In the genomic region with DNA sequence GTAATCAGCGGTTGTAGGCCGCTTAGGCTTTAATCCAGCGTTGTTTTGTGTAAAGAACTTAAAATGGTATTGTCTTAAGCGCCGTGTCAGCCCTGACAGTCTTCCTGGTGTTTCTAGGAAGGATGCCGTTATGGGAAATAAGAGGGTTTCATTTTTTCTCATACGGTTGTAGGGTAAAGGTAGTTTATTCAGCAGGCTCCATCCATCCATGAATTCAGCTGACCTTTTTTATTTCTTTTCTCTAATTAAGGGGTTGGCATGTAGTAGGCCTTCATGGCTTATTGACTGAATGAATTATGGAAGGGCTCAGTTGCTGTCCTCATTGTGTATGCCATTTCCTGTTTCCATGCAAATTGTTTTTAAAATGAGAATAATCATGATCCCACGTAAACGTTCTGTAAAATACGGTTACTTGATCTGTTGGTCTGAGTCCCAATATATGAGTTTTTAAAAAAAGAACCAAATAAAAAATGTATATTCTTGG, we compare ENCODE assay signal across 8 cellular contexts. TPM values are rescaled to one million over a fixed set of nuclear protein-coding genes. Genes with fewer than 3 reads are reported as not detected.
DNase-seq lines count a peak whose midpoint lies in the region; ATAC-seq and TF ChIP-seq lines count a peak whose summit lies in the region.

No MANE protein-coding gene starts in this region.

- H3K27me3 Mint-ChIP-seq in Calu3 (ENCODE audit: unreplicated experiment): no peaks in the 10 kb centered on the region
- H3K27me3 Mint-ChIP-seq in activated naive CD8-positive, alpha-beta T cell: no peaks in the 10 kb centered on the region

- peaks cover 42% of the 10 kb centered on the region for H3K36me3 Mint-ChIP-seq in Calu3 (ENCODE audit: insufficient read depth, unreplicated experiment)
- peaks cover 13% of the 10 kb centered on the region for H3K36me3 Mint-ChIP-seq in activated naive CD8-positive, alpha-beta T cell

- peaks cover 4% of the 10 kb centered on the region for H3K4me1 ChIP-seq in stomach smooth muscle (ENCODE audit: control insufficient read depth, insufficient read depth, low read length)

- no peaks in the 10 kb centered on the region for H3K9me3 ChIP-seq in stomach smooth muscle (ENCODE audit: control insufficient read depth in 2 of 2, low read length in 2 of 2)

- H3K36me3 ChIP-seq in stomach smooth muscle (ENCODE audit: control insufficient read depth in 2 of 2, insufficient read depth in 2 of 2, low read length in 2 of 2): peaks cover 11 to 22% of the 10 kb centered on the region in 2 donors

- TSS peak; percentile 80 for BruUV-seq in Calu3 (replicated peaks; lab: Mats Ljungman, UMichigan)

- H3K9ac ChIP-seq in stomach smooth muscle (ENCODE audit: low read length in 2 of 2): peak overlapping the region; percentile 99

- no peak for ATAC-seq in GM21528 (IDR thresholded peaks at IDR 0.05; ENCODE audit: low FRiP score, unreplicated experiment)

- intact Hi-C loops in Calu3 (cut with micrococcal nuclease; ENCODE audit: unreplicated experiment) (no loop called here), posterior cingulate gyrus (cut with DNase I) (loop anchor here (1.0 to 5.0 kb wide), 2 partner anchors 52 to 249 kb away; no protein-coding TSS in a partner anchor)

- TF ChIP-seq CTCF in Calu3 (IDR thresholded peaks at IDR 0.05; ENCODE audit: unreplicated experiment): no peak

- CTCF ChIA-PET in Calu3 (lab: Charles Lee): no interaction called here

- peak overlapping the region; percentile 98 for H3K4me3 Mint-ChIP-seq in Calu3 (ENCODE audit: low read depth, unreplicated experiment)
- peak overlapping the region; percentile 99 for H3K4me3 Mint-ChIP-seq in activated naive CD8-positive, alpha-beta T cell

- H3K9me3 Mint-ChIP-seq in Calu3 (ENCODE audit: low read depth, unreplicated experiment): no peaks in the 10 kb centered on the region
- no peaks in the 10 kb centered on the region for H3K9me3 Mint-ChIP-seq in activated naive CD8-positive, alpha-beta T cell (ENCODE audit: low read depth)

- H3K4me3 ChIP-seq in stomach smooth muscle (ENCODE audit: low read length in 2 of 2): peak overlapping the region; percentile 99 to 100

- H3K27ac ChIP-seq in stomach smooth muscle (ENCODE audit: low read length): peak overlapping the region; percentile 96

- H3K27me3 ChIP-seq in stomach smooth muscle (ENCODE audit: control insufficient read depth in 1 of 2, insufficient read depth in 2 of 2, low read length in 2 of 2): no peaks in the 10 kb centered on the region

- no peak for DNase-seq in Calu3
- DNase-seq in HS-5 (ENCODE audit: low read depth): peak; percentile 20
- DNase-seq in inferior parietal cortex (ENCODE audit: extremely low spot score): peak; percentile 8
- no peak for DNase-seq in posterior cingulate gyrus
- no peak for DNase-seq in activated gamma-delta T cell (lab: John Stamatoyannopoulos, UW)

- H3K27ac Mint-ChIP-seq in Calu3 (ENCODE audit: unreplicated experiment): peak overlapping the region; percentile 97
- H3K27ac Mint-ChIP-seq in activated naive CD8-positive, alpha-beta T cell: peak overlapping the region; percentile 100

- no peaks in the 10 kb centered on the region for H3K4me1 Mint-ChIP-seq in Calu3 (ENCODE audit: low read depth, unreplicated experiment)
- H3K4me1 Mint-ChIP-seq in activated naive CD8-positive, alpha-beta T cell (ENCODE audit: low read depth): peaks cover 40% of the 10 kb centered on the region

RNA-seq across cellular contexts. Expression of a gene that starts 0.7 kb away (rescaled TPM):
- total RNA-seq in Calu3 (2022): 97.6 and 103 TPM in 2 replicates

RNA-seq across cellular contexts. Expression of a gene that starts 51.5 kb away (rescaled TPM):
- 45.8 and 52.5 TPM in 2 replicates for total RNA-seq in Calu3 (2022)

Comparison
In these comparisons a context has a peak if more than half of its experiments do, and no peak if none do; other contexts are left out.
1. DNase-seq: peak in HS-5 (single experiment) and inferior parietal cortex (single experiment); none in Calu3 (single experiment), posterior cingulate gyrus (0 of 10) and activated gamma-delta T cell (single experiment).